In genomic region chr17:18521100-18521499, GRCh38 we compare ENCODE assay signal across 11 cellular contexts. TPM values are rescaled to one million over a fixed set of nuclear protein-coding genes. Genes with fewer than 3 reads are reported as not detected.
"Had no signal": no experiment of that assay in that cellular context is flagged by ENCODE, and none has a peak within 500 bp of the region (broad histone marks: within the 10 kb centered on the region; RNA-seq: fewer than 3 reads in every experiment).

No MANE protein-coding gene starts in this region.

RNA-seq across cellular contexts. Expression of gene LGALS9C, which starts 44.5 kb away (rescaled TPM):
- total RNA-seq: chondrocyte, dermis microvascular lymphatic vessel endothelial cell, endodermal cell, glomerular endothelial cell, kidney epithelial cell, left cardiac atrium, left ventricle myocardium inferior, mesenteric fat pad, mesothelial cell of epicardium had no signal
- polyA plus RNA-seq: heart right ventricle, mammary epithelial cell had no signal
